Comparison of ENCODE assay signal across 29 cellular contexts in the genomic region with DNA sequence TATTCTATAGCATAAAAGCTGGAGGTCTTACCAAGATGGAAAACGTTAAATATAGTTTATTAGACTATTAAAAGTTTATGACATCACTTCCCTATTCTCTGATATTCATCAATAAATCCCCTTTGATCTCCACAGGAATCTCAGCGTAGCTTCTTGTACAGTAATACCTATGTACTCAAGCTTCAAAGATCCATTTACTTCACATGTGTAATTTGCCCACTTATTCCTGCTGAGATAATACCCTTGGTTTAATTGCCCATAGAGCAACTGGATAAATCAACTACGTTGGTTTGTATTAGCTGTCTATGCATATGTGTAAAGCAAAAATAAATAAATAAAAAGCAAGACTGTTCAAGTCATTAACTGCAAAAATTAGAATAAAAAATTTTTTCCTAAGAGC.
"Had no signal": no experiment of that assay in that cellular context is flagged by ENCODE, and none has a peak within 500 bp of the region (broad histone marks: within the 10 kb centered on the region; RNA-seq: fewer than 3 reads in every experiment).

No MANE protein-coding gene starts in this region.

- H2AFZ ChIP-seq: hepatocyte, parathyroid adenoma had no signal

- DNase-seq: activated CD4-positive, alpha-beta T cell treated with anti-CD3 and anti-CD28 coated beads for 4 hours; activated CD4-positive, alpha-beta T cell treated with anti-CD3 and anti-CD28 coated beads, Interleukin-2, amount 50 U/mL, for 4 hours; activated effector memory CD4-positive, alpha-beta T cell treated with anti-CD3 and anti-CD28 coated beads, Interleukin-2, amount 50 U/mL, for 16 hours; activated naive CD4-positive, alpha-beta T cell treated with anti-CD3 and anti-CD28 coated beads for 36 hours; activated naive CD8-positive, alpha-beta T cell treated with anti-CD3 and anti-CD28 coated beads for 36 hours; activated T-cell treated with anti-CD3 and anti-CD28 coated beads for 4 hours; adrenal gland; aorta; body of pancreas; colonic mucosa; effector CD8-positive, alpha-beta T cell; esophagus squamous epithelium; islet precursor cell; left ventricle myocardium inferior; naive B cell; nucleus accumbens; psoas muscle; sigmoid colon; small intestine; stimulated activated CD4-positive, alpha-beta T cell treated with anti-CD3 and anti-CD28 coated beads, Interleukin-4, amount 100 ng/mL, for 24 hours; trophoblast cell had no signal

- H3K27ac Mint-ChIP-seq: activated naive CD4-positive, alpha-beta T cell treated with anti-CD3 and anti-CD28 coated beads for 36 hours; activated naive CD8-positive, alpha-beta T cell treated with anti-CD3 and anti-CD28 coated beads for 36 hours; activated T-helper 1 cell treated with anti-CD3 and anti-CD28 coated beads, Interleukin-12 subunit alpha, Interleukin-12 subunit beta, Interleukin-2, Interleukin-4 antibody, amounts not matched to agents 30 ng/mL and 10 ng/mL and 1 ng/mL, durations not matched to agents 14 hours and 24 hours and 36 hours; naive B cell; stimulated activated effector memory CD8-positive, alpha-beta T cell treated with anti-CD3 and anti-CD28 coated beads, Interleukin-12 subunit alpha, Interleukin-12 subunit beta, amount 100 ng/mL, for 72 hours; stimulated activated naive CD8-positive, alpha-beta T cell treated with anti-CD3 and anti-CD28 coated beads, Interleukin-15, Interleukin-2, amounts not matched to agents 100 ng/mL and 50 ng/mL, for 24 hours had no signal

- H3K9me3 Mint-ChIP-seq: activated T-helper 1 cell treated with anti-CD3 and anti-CD28 coated beads, Interleukin-12 subunit alpha, Interleukin-12 subunit beta, Interleukin-2, Interleukin-4 antibody, amounts not matched to agents 30 ng/mL and 10 ng/mL and 1 ng/mL, durations not matched to agents 14 hours and 24 hours and 36 hours; stimulated activated naive CD8-positive, alpha-beta T cell treated with anti-CD3 and anti-CD28 coated beads, Interleukin-15, Interleukin-2, amounts not matched to agents 100 ng/mL and 50 ng/mL, for 24 hours had no signal

- H3K9ac ChIP-seq: parathyroid adenoma had no signal

- H3K9me3 ChIP-seq: adrenal gland, body of pancreas, colonic mucosa, esophagus squamous epithelium, left ventricle myocardium inferior, psoas muscle, sigmoid colon, thoracic aorta had no signal

- H3K79me2 ChIP-seq: parathyroid adenoma had no signal

- H3K4me3 ChIP-seq: adrenal gland, body of pancreas, colonic mucosa, esophagus squamous epithelium, hepatocyte, left ventricle myocardium inferior, psoas muscle, sigmoid colon, thoracic aorta had no signal

- H3K27me3 ChIP-seq: adrenal gland, body of pancreas, colonic mucosa, esophagus squamous epithelium, hepatocyte, sigmoid colon had no signal

- H3K36me3 ChIP-seq: adrenal gland, colonic mucosa, esophagus squamous epithelium, left ventricle myocardium inferior, sigmoid colon, thoracic aorta had no signal

- H3K27ac ChIP-seq: adrenal gland, body of pancreas, colonic mucosa, epithelial cell of prostate, esophagus squamous epithelium, hepatocyte, left ventricle myocardium inferior, parathyroid adenoma, psoas muscle, sigmoid colon, thoracic aorta, VCaP had no signal

- H3K4me2 ChIP-seq: hepatocyte had no signal

- H3K27me3 Mint-ChIP-seq: activated naive CD8-positive, alpha-beta T cell treated with anti-CD3 and anti-CD28 coated beads for 36 hours had no signal

- H3K4me1 ChIP-seq: adrenal gland, body of pancreas, colonic mucosa, parathyroid adenoma, psoas muscle, sigmoid colon had no signal

- H3K36me3 Mint-ChIP-seq: activated naive CD8-positive, alpha-beta T cell treated with anti-CD3 and anti-CD28 coated beads for 36 hours; naive B cell; stimulated activated effector memory CD8-positive, alpha-beta T cell treated with anti-CD3 and anti-CD28 coated beads, Interleukin-12 subunit alpha, Interleukin-12 subunit beta, amount 100 ng/mL, for 72 hours had no signal

- H3K4me3 Mint-ChIP-seq: activated naive CD4-positive, alpha-beta T cell treated with anti-CD3 and anti-CD28 coated beads for 36 hours; activated naive CD8-positive, alpha-beta T cell treated with anti-CD3 and anti-CD28 coated beads for 36 hours; activated T-helper 1 cell treated with anti-CD3 and anti-CD28 coated beads, Interleukin-12 subunit alpha, Interleukin-12 subunit beta, Interleukin-2, Interleukin-4 antibody, amounts not matched to agents 30 ng/mL and 10 ng/mL and 1 ng/mL, durations not matched to agents 14 hours and 24 hours and 36 hours; naive B cell; stimulated activated effector memory CD8-positive, alpha-beta T cell treated with anti-CD3 and anti-CD28 coated beads, Interleukin-12 subunit alpha, Interleukin-12 subunit beta, amount 100 ng/mL, for 72 hours; stimulated activated naive CD8-positive, alpha-beta T cell treated with anti-CD3 and anti-CD28 coated beads, Interleukin-15, Interleukin-2, amounts not matched to agents 100 ng/mL and 50 ng/mL, for 24 hours had no signal

- H3K4me1 Mint-ChIP-seq: activated naive CD8-positive, alpha-beta T cell treated with anti-CD3 and anti-CD28 coated beads for 36 hours; naive B cell; stimulated activated effector memory CD8-positive, alpha-beta T cell treated with anti-CD3 and anti-CD28 coated beads, Interleukin-12 subunit alpha, Interleukin-12 subunit beta, amount 100 ng/mL, for 72 hours had no signal

- ATAC-seq: body of pancreas; psoas muscle; stimulated activated effector memory CD8-positive, alpha-beta T cell treated with anti-CD3 and anti-CD28 coated beads, Interleukin-12 subunit alpha, Interleukin-12 subunit beta, amount 100 ng/mL, for 72 hours had no signal
